ENCODE assay signal across 8 cellular contexts in the genomic region with DNA sequence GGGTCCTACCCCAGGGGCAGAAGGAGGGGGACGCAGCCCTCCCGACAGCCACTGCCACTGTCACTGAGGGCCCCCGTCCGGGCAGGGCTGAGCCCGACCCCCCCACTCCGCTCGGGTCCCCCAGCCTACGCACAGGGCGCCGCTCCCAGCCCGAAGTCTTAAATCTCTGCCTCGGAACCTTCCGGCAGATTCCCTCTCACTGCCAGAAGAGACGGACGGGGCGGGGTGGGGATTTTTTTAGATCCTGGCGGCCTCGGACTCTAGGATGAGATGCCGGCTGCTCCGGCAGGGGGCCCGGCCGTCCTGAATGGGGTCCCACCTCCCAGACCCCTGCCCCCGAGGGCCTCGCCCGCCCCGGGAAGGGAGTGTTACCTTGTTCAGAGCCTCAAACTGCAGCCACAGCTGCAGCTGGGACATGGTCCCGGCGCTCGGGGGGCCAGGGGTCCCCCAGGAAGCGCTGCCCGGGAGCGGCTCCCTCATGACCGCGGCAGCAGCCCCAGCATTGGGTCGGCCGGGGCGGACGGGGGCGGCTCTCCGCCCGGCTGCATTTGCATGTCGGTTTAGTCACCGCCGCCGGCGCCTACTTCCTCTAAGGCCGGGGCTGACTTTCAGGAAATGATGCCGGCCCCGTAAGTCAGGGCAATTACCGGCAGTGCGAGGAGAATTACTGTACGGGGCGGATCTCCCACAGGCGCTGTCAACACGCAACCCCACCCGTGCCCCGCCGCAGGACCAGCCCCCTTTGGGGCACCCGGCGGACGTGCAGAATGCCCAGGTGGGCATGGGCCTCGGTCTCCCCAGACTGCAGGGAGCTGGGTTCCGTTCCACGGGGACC. TPM values are rescaled to one million over a fixed set of nuclear protein-coding genes. Genes with fewer than 3 reads are reported as not detected.
DNase-seq lines count a peak whose midpoint lies in the region; ATAC-seq and TF ChIP-seq lines count a peak whose summit lies in the region.

No MANE protein-coding gene starts in this region.

- peak overlapping the region; percentile 89 for H3K4me3 Mint-ChIP-seq in activated T-helper 1 cell treated with anti-CD3 and anti-CD28 coated beads, Interleukin-12 subunit alpha, Interleukin-12 subunit beta, Interleukin-2, Interleukin-4 antibody, amounts not matched to agents 30 ng/mL and 10 ng/mL and 1 ng/mL, durations not matched to agents 14 hours and 24 hours and 36 hours
- peak overlapping the region in 2 of 3 experiments; percentile 53 to 58 for H3K4me3 Mint-ChIP-seq in nephron

- peak overlapping the region; percentile 79 for H3K9ac ChIP-seq in OCI-LY3 (ENCODE audit: low read length)

- peaks cover 25% of the 10 kb centered on the region; the same call in 1 of the 2 replicates for H4K20me1 ChIP-seq in OCI-LY3 (ENCODE audit: insufficient read depth, low read length)

- H3K79me2 ChIP-seq in OCI-LY3 (ENCODE audit: low read length) = peaks cover 30% of the 10 kb centered on the region; the same call in 1 of the 2 replicates

- TF ChIP-seq CTCF in OCI-LY3 (IDR thresholded peaks at IDR 0.05; ENCODE audit: low read depth, low read length) (no peak), fibroblast of pulmonary artery (IDR thresholded peaks at IDR 0.05; ENCODE audit: low read length, missing control alignments) (peak; percentile 4), nephron (IDR thresholded peaks at IDR 0.05; ENCODE audit: unreplicated experiment in 3 of 3) (peak in 2 of 3 experiments; percentile 16 to 21)

- peaks cover 9% of the 10 kb centered on the region for H3K36me3 Mint-ChIP-seq in activated T-helper 1 cell treated with anti-CD3 and anti-CD28 coated beads, Interleukin-12 subunit alpha, Interleukin-12 subunit beta, Interleukin-2, Interleukin-4 antibody, amounts not matched to agents 30 ng/mL and 10 ng/mL and 1 ng/mL, durations not matched to agents 14 hours and 24 hours and 36 hours (ENCODE audit: low read depth)
- no peaks in the 10 kb centered on the region for H3K36me3 Mint-ChIP-seq in nephron (ENCODE audit: low read depth)

- H3K4me2 ChIP-seq in OCI-LY3 (ENCODE audit: low read length) = peak overlapping the region; percentile 86

- peaks cover 29% of the 10 kb centered on the region for H3K4me1 ChIP-seq in OCI-LY3 (ENCODE audit: low read length)

- H3K36me3 ChIP-seq in OCI-LY3 (replicated peaks; ENCODE audit: low read depth, low read length) = peaks cover 10% of the 10 kb centered on the region

- peak overlapping the region; percentile 82 for H3K4me3 ChIP-seq in OCI-LY3 (ENCODE audit: low read length)
- H3K4me3 ChIP-seq in fibroblast of pulmonary artery (replicated peaks; ENCODE audit: low read depth, low read length) = peak overlapping the region; percentile 90

- no peaks in the 10 kb centered on the region for H3K27me3 ChIP-seq in OCI-LY3 (ENCODE audit: low read depth, low read length)

- H3K4me1 Mint-ChIP-seq in activated T-helper 1 cell treated with anti-CD3 and anti-CD28 coated beads, Interleukin-12 subunit alpha, Interleukin-12 subunit beta, Interleukin-2, Interleukin-4 antibody, amounts not matched to agents 30 ng/mL and 10 ng/mL and 1 ng/mL, durations not matched to agents 14 hours and 24 hours and 36 hours (ENCODE audit: low read depth) = peaks cover 26% of the 10 kb centered on the region
- H3K4me1 Mint-ChIP-seq in nephron = peaks cover 4% of the 10 kb centered on the region

- no peaks in the 10 kb centered on the region for H3K27me3 Mint-ChIP-seq in activated T-helper 1 cell treated with anti-CD3 and anti-CD28 coated beads, Interleukin-12 subunit alpha, Interleukin-12 subunit beta, Interleukin-2, Interleukin-4 antibody, amounts not matched to agents 30 ng/mL and 10 ng/mL and 1 ng/mL, durations not matched to agents 14 hours and 24 hours and 36 hours (ENCODE audit: insufficient read depth)
- no peaks in the 10 kb centered on the region for H3K27me3 Mint-ChIP-seq in nephron (ENCODE audit: low read depth)

- peak overlapping the region; percentile 70 for H3K27ac ChIP-seq in OCI-LY3 (ENCODE audit: low read length)

- no peaks in the 10 kb centered on the region for H3K9me3 ChIP-seq in OCI-LY3 (ENCODE audit: insufficient read depth, low read length)

- ATAC-seq in HG02610 (IDR thresholded peaks at IDR 0.05; ENCODE audit: unreplicated experiment) = peak; percentile 59
- peak; percentile 70 for ATAC-seq in stimulated activated naive CD8-positive, alpha-beta T cell treated with anti-CD3 and anti-CD28 coated beads, Interleukin-15, Interleukin-2, amounts not matched to agents 100 U/mL and 50 U/mL, for 24 hours

- H3K27ac Mint-ChIP-seq in activated T-helper 1 cell treated with anti-CD3 and anti-CD28 coated beads, Interleukin-12 subunit alpha, Interleukin-12 subunit beta, Interleukin-2, Interleukin-4 antibody, amounts not matched to agents 30 ng/mL and 10 ng/mL and 1 ng/mL, durations not matched to agents 14 hours and 24 hours and 36 hours = peak overlapping the region; percentile 86
- no peak overlapping the region for H3K27ac Mint-ChIP-seq in nephron

- no peaks in the 10 kb centered on the region for H3K9me3 Mint-ChIP-seq in activated T-helper 1 cell treated with anti-CD3 and anti-CD28 coated beads, Interleukin-12 subunit alpha, Interleukin-12 subunit beta, Interleukin-2, Interleukin-4 antibody, amounts not matched to agents 30 ng/mL and 10 ng/mL and 1 ng/mL, durations not matched to agents 14 hours and 24 hours and 36 hours
- H3K9me3 Mint-ChIP-seq in nephron = no peaks in the 10 kb centered on the region

- peak; percentile 55 for DNase-seq in GM04503 (ENCODE audit: low read depth)
- DNase-seq in activated T-helper 1 cell treated with anti-CD3 and anti-CD28 coated beads, Interleukin-12 subunit alpha, Interleukin-12 subunit beta, Interleukin-2, Interleukin-4 antibody, amounts not matched to agents 30 ng/mL and 10 ng/mL and 1 ng/mL, durations not matched to agents 14 hours and 24 hours and 36 hours (ENCODE audit: low spot score) = peak; percentile 88
- DNase-seq in fibroblast of pulmonary artery (ENCODE audit: low read depth) = peak; percentile 92
- peak; percentile 88 for DNase-seq in stimulated activated naive CD8-positive, alpha-beta T cell treated with anti-CD3 and anti-CD28 coated beads, Interleukin-15, Interleukin-2, amounts not matched to agents 100 U/mL and 50 U/mL, for 24 hours
- DNase-seq in DMS114 treated with DMSO at 0.1 percent for 48 hours (lab: John Stamatoyannopoulos, UW; ENCODE audit: unreplicated experiment) = no peak

- intact Hi-C loops in activated T-helper 1 cell treated with anti-CD3 and anti-CD28 coated beads, Interleukin-12 subunit alpha, Interleukin-12 subunit beta, Interleukin-2, Interleukin-4 antibody, amounts not matched to agents 30 ng/mL and 10 ng/mL and 1 ng/mL, durations not matched to agents 14 hours and 24 hours and 36 hours (cut with micrococcal nuclease) = loop anchor here (1.0 to 5.0 kb wide), 7 partner anchors 28 to 250 kb away; a partner anchor contains a TSS

- no peak overlapping the region for H2AFZ ChIP-seq in OCI-LY3 (ENCODE audit: low read depth, low read length)

RNA-seq across cellular contexts. Expression of a gene that starts 28.1 kb away (rescaled TPM):
- total RNA-seq in activated T-helper 1 cell treated with anti-CD3 and anti-CD28 coated beads, Interleukin-12 subunit alpha, Interleukin-12 subunit beta, Interleukin-2, Interleukin-4 antibody, amounts not matched to agents 30 ng/mL and 10 ng/mL and 1 ng/mL, durations not matched to agents 14 hours and 24 hours and 36 hours = 236 and 241 TPM in 2 replicates

RNA-seq across cellular contexts. Expression of a gene that starts 36.8 kb away (rescaled TPM):
- 265 and 282 TPM in 2 replicates for total RNA-seq in activated T-helper 1 cell treated with anti-CD3 and anti-CD28 coated beads, Interleukin-12 subunit alpha, Interleukin-12 subunit beta, Interleukin-2, Interleukin-4 antibody, amounts not matched to agents 30 ng/mL and 10 ng/mL and 1 ng/mL, durations not matched to agents 14 hours and 24 hours and 36 hours

RNA-seq across cellular contexts. Expression of a gene that starts 42.1 kb away (rescaled TPM):
- 95.5 and 96.9 TPM in 2 replicates for total RNA-seq in activated T-helper 1 cell treated with anti-CD3 and anti-CD28 coated beads, Interleukin-12 subunit alpha, Interleukin-12 subunit beta, Interleukin-2, Interleukin-4 antibody, amounts not matched to agents 30 ng/mL and 10 ng/mL and 1 ng/mL, durations not matched to agents 14 hours and 24 hours and 36 hours
